ENCODE assay signal across 8 cellular contexts in genomic region chr6:6005467-6006427, GRCh38. TPM values are rescaled to one million over a fixed set of nuclear protein-coding genes. Genes with fewer than 3 reads are reported as not detected.
A peak's percentile ranks its signal among the peaks of the same experiment; 100 is the strongest.
DNase-seq lines count a peak whose midpoint lies in the region; ATAC-seq and TF ChIP-seq lines count a peak whose summit lies in the region.

No MANE protein-coding gene starts in this region.

- intact Hi-C loops in heart left ventricle (cut with DNase I), result loop anchor here in 2 of 10 donors (5.0 to 10.0 kb wide), 2 partner anchors 531 to 753 kb away; no protein-coding TSS in a partner anchor
- intact Hi-C loops in left cardiac atrium (cut with DNase I), result no loop called here
- intact Hi-C loops in lower leg skin (cut with DNase I; ENCODE audit: low total_unique reads), result no loop called here
- intact Hi-C loops in uterus (cut with DNase I; ENCODE audit: low total_unique reads), result no loop called here
- intact Hi-C loops in prostate gland (cut with DNase I), result no loop called here

- H3K27me3 Mint-ChIP-seq in activated CD4-positive, alpha-beta memory T cell treated with anti-CD3 and anti-CD28 coated beads, Interleukin-2, amount 10 ng/mL, durations not matched to agents 7 days and 5 days, result peaks cover 81% of the 10 kb centered on the region

- peaks cover 64 to 100% (median 94%) of the 10 kb centered on the region in 9 donors for H3K27me3 ChIP-seq in heart left ventricle
- H3K27me3 ChIP-seq in uterus, result peaks cover 59 to 74% of the 10 kb centered on the region in 2 donors
- H3K27me3 ChIP-seq in prostate gland (replicated peaks; ENCODE audit: insufficient read depth), result peaks cover 60% of the 10 kb centered on the region

- peaks cover 0 to 67% (median 38%) of the 10 kb centered on the region in 12 donors for H3K4me1 ChIP-seq in heart left ventricle
- H3K4me1 ChIP-seq in uterus, result peaks cover 0 to 7% of the 10 kb centered on the region in 2 donors
- H3K4me1 ChIP-seq in prostate gland (replicated peaks), result peaks cover 4% of the 10 kb centered on the region

- H3K4me3 ChIP-seq in heart left ventricle (peak overlapping the region; percentile 30 to 65 (median 60)), lower leg skin (ENCODE audit: low read depth, poor library complexity, severe bottlenecking) (peak overlapping the region; percentile 21), uterus (peak overlapping the region; percentile 15 to 23), prostate gland (peak overlapping the region in 1 of 2 donors; percentile 7)

- TF ChIP-seq CTCF in heart left ventricle (IDR thresholded peaks at IDR 0.05), result no peak
- TF ChIP-seq CTCF in lower leg skin (IDR thresholded peaks at IDR 0.05), result no peak
- no peak for TF ChIP-seq CTCF in uterus (IDR thresholded peaks at IDR 0.05)
- TF ChIP-seq CTCF in prostate gland (IDR thresholded peaks at IDR 0.05), result no peak

- H3K4me1 Mint-ChIP-seq in activated CD4-positive, alpha-beta memory T cell treated with anti-CD3 and anti-CD28 coated beads, Interleukin-2, amount 10 ng/mL, durations not matched to agents 7 days and 5 days, result peaks cover 61% of the 10 kb centered on the region

- H3K36me3 ChIP-seq in heart left ventricle (no peaks in the 10 kb centered on the region), uterus (no peaks in the 10 kb centered on the region), prostate gland (no peaks in the 10 kb centered on the region)

- no peak for DNase-seq in heart left ventricle
- DNase-seq in left cardiac atrium, result no peak
- no peak for DNase-seq in activated CD4-positive, alpha-beta memory T cell treated with anti-CD3 and anti-CD28 coated beads, Interleukin-2, amount 10 ng/mL, durations not matched to agents 7 days and 5 days
- DNase-seq in lower leg skin (ENCODE audit: low spot score in 2 of 2), result no peak
- no peak for DNase-seq in uterus
- no peak for DNase-seq in NCI-H187 treated with DMSO at 0.1 percent for 48 hours (lab: John Stamatoyannopoulos, UW)
- no peak for DNase-seq in stimulated activated CD4-positive, alpha-beta T cell treated with anti-CD3 and anti-CD28 coated beads, Interleukin-15, amount 100 ng/mL, for 24 hours
- no peak for DNase-seq in prostate gland (ENCODE audit: low spot score)

- no peaks in the 10 kb centered on the region for H3K9me3 Mint-ChIP-seq in activated CD4-positive, alpha-beta memory T cell treated with anti-CD3 and anti-CD28 coated beads, Interleukin-2, amount 10 ng/mL, durations not matched to agents 7 days and 5 days

- peak overlapping the region; percentile 62 for H3K27ac Mint-ChIP-seq in activated CD4-positive, alpha-beta memory T cell treated with anti-CD3 and anti-CD28 coated beads, Interleukin-2, amount 10 ng/mL, durations not matched to agents 7 days and 5 days

- ATAC-seq in heart left ventricle, result no peak
- no peak for ATAC-seq in left cardiac atrium

- peaks cover 33% of the 10 kb centered on the region for H3K36me3 Mint-ChIP-seq in activated CD4-positive, alpha-beta memory T cell treated with anti-CD3 and anti-CD28 coated beads, Interleukin-2, amount 10 ng/mL, durations not matched to agents 7 days and 5 days (ENCODE audit: low read depth)

- H3K27ac ChIP-seq in heart left ventricle, result peak overlapping the region; percentile 41 to 89 (median 72)
- peak overlapping the region; percentile 8 to 40 for H3K27ac ChIP-seq in uterus
- no peak overlapping the region for H3K27ac ChIP-seq in prostate gland

- CTCF ChIA-PET in activated CD4-positive, alpha-beta memory T cell treated with anti-CD3 and anti-CD28 coated beads, Interleukin-2, amount 10 ng/mL, durations not matched to agents 7 days and 5 days (lab: Charles Lee), result interaction anchor here (1.0 kb wide), 1 partner anchor 11 kb away, joined by 3 read pairs; no protein-coding TSS in a partner anchor

- POLR2A ChIA-PET in activated CD4-positive, alpha-beta memory T cell treated with anti-CD3 and anti-CD28 coated beads, Interleukin-2, amount 10 ng/mL, durations not matched to agents 7 days and 5 days (lab: Charles Lee), result no interaction called here

- WGBS in heart left ventricle, 4 donors, result 4 to 7% (median 6%) methylated on average over 16 of the region's 16 CpGs
- WGBS in lower leg skin, 2 donors, result 8 to 10% methylated on average over 16 of the region's 16 CpGs
- 11% methylated on average over 16 of the region's 16 CpGs for WGBS in prostate gland

- H3K9me3 ChIP-seq in heart left ventricle (no peaks in the 10 kb centered on the region), uterus (no peaks in the 10 kb centered on the region), prostate gland (no peaks in the 10 kb centered on the region)

- H3K4me3 Mint-ChIP-seq in activated CD4-positive, alpha-beta memory T cell treated with anti-CD3 and anti-CD28 coated beads, Interleukin-2, amount 10 ng/mL, durations not matched to agents 7 days and 5 days, result peak overlapping the region; percentile 37

- TF ChIP-seq POLR2A in heart left ventricle (IDR thresholded peaks at IDR 0.05) (no peak), lower leg skin (IDR thresholded peaks at IDR 0.05) (no peak), uterus (IDR thresholded peaks at IDR 0.05) (no peak), prostate gland (IDR thresholded peaks at IDR 0.05) (no peak)

RNA-seq across cellular contexts. Expression of gene NRN1, which starts 1.0 kb away (rescaled TPM):
- total RNA-seq in heart left ventricle, result 10 to 100 TPM in 5 of 9 donors, 1 to 10 TPM in 4; 8.3 to 21.0 (median 12.5) TPM
- 10 to 100 TPM; 10.5 to 16.3 TPM for polyA plus RNA-seq in heart left ventricle
- 10 to 100 TPM; 12.8 to 18.1 TPM for total RNA-seq in left cardiac atrium
- total RNA-seq in activated CD4-positive, alpha-beta memory T cell treated with anti-CD3 and anti-CD28 coated beads, Interleukin-2, amount 10 ng/mL, durations not matched to agents 7 days and 5 days, result 1 to 10 TPM; 3.2 to 4.1 TPM
- total RNA-seq in lower leg skin, result 10 to 100 TPM in 2 of 4 donors, 1 to 10 TPM in 2; 3.9 to 19.5 (median 12.0) TPM
- 10 to 100 TPM in 2 of 4 donors, 1 to 10 TPM in 2; 1.3 to 23.0 (median 9.1) TPM for total RNA-seq in uterus
- 1 to 10 TPM; 1.1 TPM for total RNA-seq in prostate gland

Comparison
In these comparisons a context has a peak if more than half of its experiments do, and no peak if none do; other contexts are left out.
1. H3K27ac ChIP-seq: peak in heart left ventricle (12 of 12) and uterus (2 of 2); none in prostate gland (0 of 2).